In genomic region chr2:227325824-227326195, GRCh38 we compare ENCODE assay signal across 8 cellular contexts. TPM values are rescaled to one million over a fixed set of nuclear protein-coding genes. Genes with fewer than 3 reads are reported as not detected.
DNase-seq lines count a peak whose midpoint lies in the region; ATAC-seq and TF ChIP-seq lines count a peak whose summit lies in the region.

No MANE protein-coding gene starts in this region.

- DNase-seq in activated gamma-delta T cell treated with Interleukin-2 at 50 U/mL for 16 hours (peak; percentile 6), activated gamma-delta T cell (lab: John Stamatoyannopoulos, UW) (no peak), RKO (ENCODE audit: low spot score) (peak; percentile 46), lower lobe of right lung (peak; percentile 53), thoracic aorta (ENCODE audit: low spot score) (no peak), NCI-H1694 treated with DMSO at 0.1 percent for 48 hours (lab: John Stamatoyannopoulos, UW) (no peak)

- intact Hi-C loops in lower lobe of right lung (cut with DNase I): no loop called here

- ATAC-seq in HG02759 (IDR thresholded peaks at IDR 0.05; ENCODE audit: unreplicated experiment): peak; percentile 1
- ATAC-seq in lower lobe of right lung: peak; percentile 25 to 53
- ATAC-seq in thoracic aorta (ENCODE audit: insufficient number of reproducible peaks, low FRiP score, low read depth): peak; percentile 16

- peak overlapping the region; percentile 46 for H3K27ac ChIP-seq in duodenal mucosa (ENCODE audit: low read depth, low read length)
- H3K27ac ChIP-seq in lower lobe of right lung: peak overlapping the region; percentile 91
- H3K27ac ChIP-seq in thoracic aorta: peak overlapping the region; percentile 87 to 88

- H3K9ac ChIP-seq in duodenal mucosa (ENCODE audit: low read depth in 1 of 2, low read length in 2 of 2): peak overlapping the region; percentile 86 to 90

- H3K9me3 ChIP-seq in duodenal mucosa (ENCODE audit: control insufficient read depth in 1 of 2, low read length in 2 of 2) (no peaks in the 10 kb centered on the region), lower lobe of right lung (no peaks in the 10 kb centered on the region), thoracic aorta (no peaks in the 10 kb centered on the region)

- peaks cover 5 to 9% of the 10 kb centered on the region in 2 donors for H3K36me3 ChIP-seq in duodenal mucosa (ENCODE audit: control insufficient read depth in 1 of 2, insufficient read depth in 2 of 2, low read length in 2 of 2)
- H3K36me3 ChIP-seq in lower lobe of right lung: peaks cover 14% of the 10 kb centered on the region
- no peaks in the 10 kb centered on the region for H3K36me3 ChIP-seq in thoracic aorta

- TF ChIP-seq CTCF in lower lobe of right lung (IDR thresholded peaks at IDR 0.05) (no peak), thoracic aorta (IDR thresholded peaks at IDR 0.05) (no peak)

- H3K4me3 ChIP-seq in duodenal mucosa (ENCODE audit: low read depth in 1 of 2, low read length in 2 of 2) (peak overlapping the region; percentile 91 to 92), lower lobe of right lung (peak overlapping the region; percentile 91), thoracic aorta (peak overlapping the region; percentile 99)

- H3K4me1 ChIP-seq in duodenal mucosa (ENCODE audit: control insufficient read depth in 1 of 2, insufficient read depth in 2 of 2, low read length in 2 of 2) (peaks cover 24 to 25% of the 10 kb centered on the region in 2 donors), lower lobe of right lung (peaks cover 30% of the 10 kb centered on the region), thoracic aorta (ENCODE audit: control insufficient read depth in 1 of 2, low read depth in 2 of 2) (peaks cover 7 to 26% of the 10 kb centered on the region in 2 donors)

- no peaks in the 10 kb centered on the region for H3K27me3 ChIP-seq in duodenal mucosa (ENCODE audit: control insufficient read depth in 1 of 2, insufficient read depth in 2 of 2, low read length in 2 of 2)
- no peaks in the 10 kb centered on the region for H3K27me3 ChIP-seq in lower lobe of right lung (ENCODE audit: low read depth)
- H3K27me3 ChIP-seq in thoracic aorta (replicated peaks; ENCODE audit: insufficient read depth): no peaks in the 10 kb centered on the region

RNA-seq across cellular contexts. Expression of gene MFF, which starts 0.8 kb away (rescaled TPM):
- total RNA-seq in lower lobe of right lung (53.0 TPM), thoracic aorta (100 to 1,000 TPM; 109 to 113 TPM)

RNA-seq across cellular contexts. Expression of gene TM4SF20, which starts 53.3 kb away (rescaled TPM):
- total RNA-seq in lower lobe of right lung: not detected
- not detected for total RNA-seq in thoracic aorta

Comparison
In these comparisons a context has a peak if more than half of its experiments do, and no peak if none do; other contexts are left out.
1. DNase-seq: peak in activated gamma-delta T cell treated with Interleukin-2 at 50 U/mL for 16 hours (single experiment), RKO (single experiment) and lower lobe of right lung (single experiment); none in activated gamma-delta T cell (single experiment), thoracic aorta (single experiment) and NCI-H1694 treated with DMSO at 0.1 percent for 48 hours (single experiment).
2. Peak in every context shown above with its lines, with median percentiles within 50 percentile points of each other: ATAC-seq, H3K27ac ChIP-seq and H3K4me3 ChIP-seq.